1 cellular context compared by ENCODE assay signal in the genomic region with DNA sequence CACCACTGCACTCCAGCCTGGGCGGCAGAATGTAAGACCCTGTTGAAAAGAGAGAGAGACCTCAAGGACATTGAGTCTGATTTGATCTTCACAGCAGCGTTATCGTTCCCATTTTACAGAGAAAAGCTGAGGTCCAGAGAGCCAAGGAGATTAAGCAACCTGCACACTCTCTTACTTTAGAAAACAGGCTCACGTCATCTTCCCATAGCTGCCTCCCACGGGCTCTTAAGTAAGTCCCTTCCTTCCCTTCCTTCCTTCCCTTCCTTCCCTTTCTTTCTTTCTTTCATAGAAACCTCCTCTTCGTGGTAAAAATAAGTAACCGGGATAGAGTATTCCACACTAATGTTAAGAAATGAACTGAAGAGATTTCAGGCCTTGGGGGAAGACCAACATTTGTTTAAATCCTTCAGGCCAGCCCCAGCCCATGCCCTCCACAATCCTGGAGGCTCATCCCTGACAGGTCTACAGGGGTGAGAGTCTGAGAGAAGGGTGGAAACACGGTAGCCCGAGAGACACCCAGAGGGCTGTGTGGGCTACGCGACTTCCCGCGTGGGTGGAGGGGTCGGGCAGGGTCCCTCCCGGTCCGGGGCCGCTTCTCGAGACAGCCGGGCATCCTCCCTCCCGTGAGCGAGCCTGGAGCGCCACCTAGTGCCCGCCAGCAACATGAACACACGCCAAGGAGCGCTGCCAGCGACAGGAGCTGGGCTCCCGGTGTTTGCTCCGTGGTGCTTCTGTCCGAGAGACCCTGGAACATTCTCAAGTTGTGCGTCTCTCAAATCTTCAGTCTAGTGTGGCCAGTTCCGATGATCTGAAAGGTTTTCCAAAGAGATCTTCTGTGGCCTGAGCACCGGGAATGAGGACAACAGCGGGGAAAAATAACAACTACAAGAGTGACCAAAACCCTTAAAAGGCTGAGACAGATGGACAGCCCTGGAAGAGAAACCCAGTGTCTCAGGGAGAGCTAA.
A peak's percentile ranks its signal among the peaks of the same experiment; 100 is the strongest.
TF ChIP-seq lines count a peak whose summit lies in the region.

No MANE protein-coding gene starts in this region.

TF ChIP-seq in HepG2, 621 proteins besides CTCF, POLR2A, EP300 and RAD21 (continued from another document and continues in another):
- no peak for TF ChIP-seq ZNF775 (CRISPR knock-in tag; IDR thresholded peaks at IDR 0.05; ENCODE audit: borderline replicate concordance)
- no peak for TF ChIP-seq NFE2 (CRISPR knock-in tag; IDR thresholded peaks at IDR 0.05)
- no peak for TF ChIP-seq ZNF790 (CRISPR knock-in tag; IDR thresholded peaks at IDR 0.05; ENCODE audit: borderline replicate concordance)
- no peak for TF ChIP-seq RARG (CRISPR knock-in tag; IDR thresholded peaks at IDR 0.05; ENCODE audit: low read depth)
- no peak for TF ChIP-seq GATA4 (IDR thresholded peaks at IDR 0.05; ENCODE audit: borderline replicate concordance, low read depth)
- no peak for TF ChIP-seq FOXA1 (IDR thresholded peaks at IDR 0.05)
- TF ChIP-seq FOXA1 (CRISPR knock-in tag; IDR thresholded peaks at IDR 0.05), result no peak
- TF ChIP-seq ZNF263 (CRISPR knock-in tag; IDR thresholded peaks at IDR 0.05), result no peak
- no peak for TF ChIP-seq POLR2AphosphoS2 (IDR thresholded peaks at IDR 0.05; ENCODE audit: low read depth, low read length)
- TF ChIP-seq, protein P1, sequence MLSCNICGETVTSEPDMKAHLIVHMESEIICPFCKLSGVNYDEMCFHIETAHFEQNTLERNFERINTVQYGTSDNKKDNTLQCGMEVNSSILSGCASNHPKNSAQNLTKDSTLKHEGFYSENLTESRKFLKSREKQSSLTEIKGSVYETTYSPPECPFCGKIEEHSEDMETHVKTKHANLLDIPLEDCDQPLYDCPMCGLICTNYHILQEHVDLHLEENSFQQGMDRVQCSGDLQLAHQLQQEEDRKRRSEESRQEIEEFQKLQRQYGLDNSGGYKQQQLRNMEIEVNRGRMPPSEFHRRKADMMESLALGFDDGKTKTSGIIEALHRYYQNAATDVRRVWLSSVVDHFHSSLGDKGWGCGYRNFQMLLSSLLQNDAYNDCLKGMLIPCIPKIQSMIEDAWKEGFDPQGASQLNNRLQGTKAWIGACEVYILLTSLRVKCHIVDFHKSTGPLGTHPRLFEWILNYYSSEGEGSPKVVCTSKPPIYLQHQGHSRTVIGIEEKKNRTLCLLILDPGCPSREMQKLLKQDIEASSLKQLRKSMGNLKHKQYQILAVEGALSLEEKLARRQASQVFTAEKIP (CRISPR knock-in tag; IDR thresholded peaks at IDR 0.05; ENCODE audit: borderline replicate concordance), result no peak
- TF ChIP-seq KLF11 (CRISPR knock-in tag; IDR thresholded peaks at IDR 0.05), result no peak
- TF ChIP-seq RORA (CRISPR knock-in tag; IDR thresholded peaks at IDR 0.05), result no peak
- TF ChIP-seq ZNF619 (CRISPR knock-in tag; IDR thresholded peaks at IDR 0.05), result no peak
- TF ChIP-seq THYN1 (CRISPR knock-in tag; IDR thresholded peaks at IDR 0.05; ENCODE audit: borderline replicate concordance, low read depth), result no peak
- no peak for TF ChIP-seq SAFB2 (CRISPR knock-in tag; IDR thresholded peaks at IDR 0.05; ENCODE audit: borderline replicate concordance, low read depth)
- TF ChIP-seq, protein P2, sequence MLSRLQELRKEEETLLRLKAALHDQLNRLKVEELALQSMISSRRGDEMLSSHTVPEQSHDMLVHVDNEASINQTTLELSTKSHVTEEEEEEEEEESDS (CRISPR knock-in tag; IDR thresholded peaks at IDR 0.05; ENCODE audit: borderline replicate concordance), result no peak
- no peak for TF ChIP-seq ZNF660 (CRISPR knock-in tag; IDR thresholded peaks at IDR 0.05; ENCODE audit: borderline replicate concordance, low read depth)
- TF ChIP-seq, protein P3, sequence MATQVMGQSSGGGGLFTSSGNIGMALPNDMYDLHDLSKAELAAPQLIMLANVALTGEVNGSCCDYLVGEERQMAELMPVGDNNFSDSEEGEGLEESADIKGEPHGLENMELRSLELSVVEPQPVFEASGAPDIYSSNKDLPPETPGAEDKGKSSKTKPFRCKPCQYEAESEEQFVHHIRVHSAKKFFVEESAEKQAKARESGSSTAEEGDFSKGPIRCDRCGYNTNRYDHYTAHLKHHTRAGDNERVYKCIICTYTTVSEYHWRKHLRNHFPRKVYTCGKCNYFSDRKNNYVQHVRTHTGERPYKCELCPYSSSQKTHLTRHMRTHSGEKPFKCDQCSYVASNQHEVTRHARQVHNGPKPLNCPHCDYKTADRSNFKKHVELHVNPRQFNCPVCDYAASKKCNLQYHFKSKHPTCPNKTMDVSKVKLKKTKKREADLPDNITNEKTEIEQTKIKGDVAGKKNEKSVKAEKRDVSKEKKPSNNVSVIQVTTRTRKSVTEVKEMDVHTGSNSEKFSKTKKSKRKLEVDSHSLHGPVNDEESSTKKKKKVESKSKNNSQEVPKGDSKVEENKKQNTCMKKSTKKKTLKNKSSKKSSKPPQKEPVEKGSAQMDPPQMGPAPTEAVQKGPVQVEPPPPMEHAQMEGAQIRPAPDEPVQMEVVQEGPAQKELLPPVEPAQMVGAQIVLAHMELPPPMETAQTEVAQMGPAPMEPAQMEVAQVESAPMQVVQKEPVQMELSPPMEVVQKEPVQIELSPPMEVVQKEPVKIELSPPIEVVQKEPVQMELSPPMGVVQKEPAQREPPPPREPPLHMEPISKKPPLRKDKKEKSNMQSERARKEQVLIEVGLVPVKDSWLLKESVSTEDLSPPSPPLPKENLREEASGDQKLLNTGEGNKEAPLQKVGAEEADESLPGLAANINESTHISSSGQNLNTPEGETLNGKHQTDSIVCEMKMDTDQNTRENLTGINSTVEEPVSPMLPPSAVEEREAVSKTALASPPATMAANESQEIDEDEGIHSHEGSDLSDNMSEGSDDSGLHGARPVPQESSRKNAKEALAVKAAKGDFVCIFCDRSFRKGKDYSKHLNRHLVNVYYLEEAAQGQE (IDR thresholded peaks at IDR 0.05; ENCODE audit: borderline replicate concordance in 1 of 2, low read depth in 1 of 2, low read length in 2 of 2), result no peak
- TF ChIP-seq SALL1 (CRISPR knock-in tag; IDR thresholded peaks at IDR 0.05), result peak; percentile 82
- TF ChIP-seq SAP130 (CRISPR knock-in tag; IDR thresholded peaks at IDR 0.05; ENCODE audit: low read depth), result peak; percentile 21; the same call in 1 of the 2 replicates
- TF ChIP-seq KLF9 (CRISPR knock-in tag; IDR thresholded peaks at IDR 0.05; ENCODE audit: low read depth), result no peak
- 0 out of 2 replicates have a peak, but pooled peaks have one; percentile 42 for TF ChIP-seq SMAD9 (CRISPR knock-in tag; IDR thresholded peaks at IDR 0.05)
- TF ChIP-seq KLF16 (CRISPR knock-in tag; IDR thresholded peaks at IDR 0.05), result 0 out of 4 replicates have a peak, but pooled peaks of 1 of the 2 experiments have one; percentile 19
- TF ChIP-seq HIVEP1 (CRISPR knock-in tag; IDR thresholded peaks at IDR 0.05), result no peak
- peak; percentile 81; the same call in 1 of the 2 replicates for TF ChIP-seq NFKB2 (CRISPR knock-in tag; IDR thresholded peaks at IDR 0.05; ENCODE audit: borderline replicate concordance)
- peak; percentile 53; the same call in 1 of the 2 replicates for TF ChIP-seq SMC3 (IDR thresholded peaks at IDR 0.05; ENCODE audit: low read length)
- TF ChIP-seq ZNF589 (CRISPR knock-in tag; conservative IDR thresholded peaks at IDR 0.05), result no peak
- peak; percentile 20; the same call in 1 of the 2 replicates for TF ChIP-seq FOSL2 (CRISPR knock-in tag; IDR thresholded peaks at IDR 0.05)
- TF ChIP-seq, protein P4, sequence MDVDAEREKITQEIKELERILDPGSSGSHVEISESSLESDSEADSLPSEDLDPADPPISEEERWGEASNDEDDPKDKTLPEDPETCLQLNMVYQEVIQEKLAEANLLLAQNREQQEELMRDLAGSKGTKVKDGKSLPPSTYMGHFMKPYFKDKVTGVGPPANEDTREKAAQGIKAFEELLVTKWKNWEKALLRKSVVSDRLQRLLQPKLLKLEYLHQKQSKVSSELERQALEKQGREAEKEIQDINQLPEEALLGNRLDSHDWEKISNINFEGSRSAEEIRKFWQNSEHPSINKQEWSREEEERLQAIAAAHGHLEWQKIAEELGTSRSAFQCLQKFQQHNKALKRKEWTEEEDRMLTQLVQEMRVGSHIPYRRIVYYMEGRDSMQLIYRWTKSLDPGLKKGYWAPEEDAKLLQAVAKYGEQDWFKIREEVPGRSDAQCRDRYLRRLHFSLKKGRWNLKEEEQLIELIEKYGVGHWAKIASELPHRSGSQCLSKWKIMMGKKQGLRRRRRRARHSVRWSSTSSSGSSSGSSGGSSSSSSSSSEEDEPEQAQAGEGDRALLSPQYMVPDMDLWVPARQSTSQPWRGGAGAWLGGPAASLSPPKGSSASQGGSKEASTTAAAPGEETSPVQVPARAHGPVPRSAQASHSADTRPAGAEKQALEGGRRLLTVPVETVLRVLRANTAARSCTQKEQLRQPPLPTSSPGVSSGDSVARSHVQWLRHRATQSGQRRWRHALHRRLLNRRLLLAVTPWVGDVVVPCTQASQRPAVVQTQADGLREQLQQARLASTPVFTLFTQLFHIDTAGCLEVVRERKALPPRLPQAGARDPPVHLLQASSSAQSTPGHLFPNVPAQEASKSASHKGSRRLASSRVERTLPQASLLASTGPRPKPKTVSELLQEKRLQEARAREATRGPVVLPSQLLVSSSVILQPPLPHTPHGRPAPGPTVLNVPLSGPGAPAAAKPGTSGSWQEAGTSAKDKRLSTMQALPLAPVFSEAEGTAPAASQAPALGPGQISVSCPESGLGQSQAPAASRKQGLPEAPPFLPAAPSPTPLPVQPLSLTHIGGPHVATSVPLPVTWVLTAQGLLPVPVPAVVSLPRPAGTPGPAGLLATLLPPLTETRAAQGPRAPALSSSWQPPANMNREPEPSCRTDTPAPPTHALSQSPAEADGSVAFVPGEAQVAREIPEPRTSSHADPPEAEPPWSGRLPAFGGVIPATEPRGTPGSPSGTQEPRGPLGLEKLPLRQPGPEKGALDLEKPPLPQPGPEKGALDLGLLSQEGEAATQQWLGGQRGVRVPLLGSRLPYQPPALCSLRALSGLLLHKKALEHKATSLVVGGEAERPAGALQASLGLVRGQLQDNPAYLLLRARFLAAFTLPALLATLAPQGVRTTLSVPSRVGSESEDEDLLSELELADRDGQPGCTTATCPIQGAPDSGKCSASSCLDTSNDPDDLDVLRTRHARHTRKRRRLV (CRISPR knock-in tag; IDR thresholded peaks at IDR 0.05), result no peak
- no peak for TF ChIP-seq ATF7 (IDR thresholded peaks at IDR 0.05)
- no peak for TF ChIP-seq ATF7 (CRISPR knock-in tag; IDR thresholded peaks at IDR 0.05)
- TF ChIP-seq NR0B2 (CRISPR knock-in tag; IDR thresholded peaks at IDR 0.05), result no peak
- no peak for TF ChIP-seq HDAC6 (IDR thresholded peaks at IDR 0.05; ENCODE audit: low read depth, low read length)
- TF ChIP-seq KLF12 (CRISPR knock-in tag; IDR thresholded peaks at IDR 0.05; ENCODE audit: borderline replicate concordance), result no peak
- peak; percentile 60 for TF ChIP-seq YY1 (IDR thresholded peaks at IDR 0.05; ENCODE audit: insufficient read depth, insufficient replicate concordance, low read depth, low read length)
- TF ChIP-seq MAX (IDR thresholded peaks at IDR 0.05), result peak; percentile 44; the same call in 1 of the 2 replicates
- no peak for TF ChIP-seq ZNF510 (CRISPR knock-in tag; IDR thresholded peaks at IDR 0.05; ENCODE audit: low read depth)
- TF ChIP-seq SIN3A (IDR thresholded peaks at IDR 0.05; ENCODE audit: borderline replicate concordance, low read depth, low read length), result no peak
- TF ChIP-seq, protein P5, sequence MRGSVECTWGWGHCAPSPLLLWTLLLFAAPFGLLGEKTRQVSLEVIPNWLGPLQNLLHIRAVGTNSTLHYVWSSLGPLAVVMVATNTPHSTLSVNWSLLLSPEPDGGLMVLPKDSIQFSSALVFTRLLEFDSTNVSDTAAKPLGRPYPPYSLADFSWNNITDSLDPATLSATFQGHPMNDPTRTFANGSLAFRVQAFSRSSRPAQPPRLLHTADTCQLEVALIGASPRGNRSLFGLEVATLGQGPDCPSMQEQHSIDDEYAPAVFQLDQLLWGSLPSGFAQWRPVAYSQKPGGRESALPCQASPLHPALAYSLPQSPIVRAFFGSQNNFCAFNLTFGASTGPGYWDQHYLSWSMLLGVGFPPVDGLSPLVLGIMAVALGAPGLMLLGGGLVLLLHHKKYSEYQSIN (CRISPR knock-in tag; IDR thresholded peaks at IDR 0.05; ENCODE audit: borderline replicate concordance), result no peak
- TF ChIP-seq SP4 (CRISPR knock-in tag; IDR thresholded peaks at IDR 0.05), result no peak
- peak; percentile 60; the same call in 1 of the 2 replicates for TF ChIP-seq ZNF607 (CRISPR knock-in tag; IDR thresholded peaks at IDR 0.05; ENCODE audit: borderline replicate concordance)
- no peak for TF ChIP-seq ZNF720 (CRISPR knock-in tag; IDR thresholded peaks at IDR 0.05)
- no peak for TF ChIP-seq ZNF556 (CRISPR knock-in tag; IDR thresholded peaks at IDR 0.05; ENCODE audit: borderline replicate concordance)
- no peak for TF ChIP-seq TRIM24 (CRISPR knock-in tag; IDR thresholded peaks at IDR 0.05)
- no peak for TF ChIP-seq ZNF746 (CRISPR knock-in tag; IDR thresholded peaks at IDR 0.05)
- no peak for TF ChIP-seq ZFY (CRISPR knock-in tag; IDR thresholded peaks at IDR 0.05)
- 0 out of 2 replicates have a peak, but pooled peaks have one; percentile 16 for TF ChIP-seq ZNF629 (CRISPR knock-in tag; conservative IDR thresholded peaks at IDR 0.05)
- TF ChIP-seq ZNF382 (CRISPR knock-in tag; IDR thresholded peaks at IDR 0.05; ENCODE audit: borderline replicate concordance), result no peak
- no peak for TF ChIP-seq AFF4 (CRISPR knock-in tag; IDR thresholded peaks at IDR 0.05)
